ENCODE assay signal across 10 cellular contexts in genomic region chr9:70256123-70256551, GRCh38. TPM values are rescaled to one million over a fixed set of nuclear protein-coding genes. Genes with fewer than 3 reads are reported as not detected.
DNase-seq lines count a peak whose midpoint lies in the region; ATAC-seq and TF ChIP-seq lines count a peak whose summit lies in the region.
"Had no signal": no experiment of that assay in that cellular context is flagged by ENCODE, and none has a peak within 500 bp of the region (broad histone marks: within the 10 kb centered on the region; RNA-seq: fewer than 3 reads in every experiment).

No MANE protein-coding gene starts in this region.

- peaks cover 53% of the 10 kb centered on the region for H3K4me1 Mint-ChIP-seq in activated naive CD4-positive, alpha-beta T cell treated with anti-CD3 and anti-CD28 coated beads, Interleukin-2, amount 50 U/mL, for 24 hours
- peaks cover 72% of the 10 kb centered on the region for H3K4me1 Mint-ChIP-seq in mesothelial cell of epicardium
- peaks cover 23 to 31% of the 10 kb centered on the region in 2 donors for H3K4me1 Mint-ChIP-seq in effector memory CD8-positive, alpha-beta T cell (ENCODE audit: low read depth in 2 of 2)

- DNase-seq in activated naive CD4-positive, alpha-beta T cell treated with Interleukin-2 at 50 U/mL for 16 hours, result no peak
- DNase-seq in cerebellar cortex (ENCODE audit: low spot score) (peak; percentile 29), mesothelial cell of epicardium (ENCODE audit: low spot score in 2 of 2, unreplicated experiment in 2 of 2) (no peak), upper lobe of left lung (no peak), Karpas-422 (no peak)
- no peak for DNase-seq in stimulated activated CD4-positive, alpha-beta T cell treated with anti-CD3 and anti-CD28 coated beads, Interleukin-1b, Interleukin-23, amount 100 ng/mL, for 48 hours
- DNase-seq in effector memory CD8-positive, alpha-beta T cell, result no peak
- DNase-seq: NCI-H2081 treated with DMSO at 0.1 percent for 48 hours had no signal

- no peaks in the 10 kb centered on the region for H3K27me3 Mint-ChIP-seq in activated naive CD4-positive, alpha-beta T cell treated with anti-CD3 and anti-CD28 coated beads, Interleukin-2, amount 50 U/mL, for 24 hours
- no peaks in the 10 kb centered on the region for H3K27me3 Mint-ChIP-seq in mesothelial cell of epicardium (ENCODE audit: low read depth)
- no peaks in the 10 kb centered on the region for H3K27me3 Mint-ChIP-seq in effector memory CD8-positive, alpha-beta T cell

- peaks cover 6% of the 10 kb centered on the region for H3K36me3 Mint-ChIP-seq in activated naive CD4-positive, alpha-beta T cell treated with anti-CD3 and anti-CD28 coated beads, Interleukin-2, amount 50 U/mL, for 24 hours
- no peaks in the 10 kb centered on the region for H3K36me3 Mint-ChIP-seq in mesothelial cell of epicardium
- peaks cover 8% of the 10 kb centered on the region for H3K36me3 Mint-ChIP-seq in effector memory CD8-positive, alpha-beta T cell (ENCODE audit: insufficient read depth)

- H3K9me2 ChIP-seq in Karpas-422 (replicated peaks; ENCODE audit: insufficient read depth, low read length), result no peaks in the 10 kb centered on the region

- H3K27ac Mint-ChIP-seq in activated naive CD4-positive, alpha-beta T cell treated with anti-CD3 and anti-CD28 coated beads, Interleukin-2, amount 50 U/mL, for 24 hours, result peak overlapping the region; percentile 74
- peak overlapping the region; percentile 98 for H3K27ac Mint-ChIP-seq in mesothelial cell of epicardium
- no peak overlapping the region for H3K27ac Mint-ChIP-seq in effector memory CD8-positive, alpha-beta T cell

- H3K9me3 Mint-ChIP-seq in activated naive CD4-positive, alpha-beta T cell treated with anti-CD3 and anti-CD28 coated beads, Interleukin-2, amount 50 U/mL, for 24 hours, result no peaks in the 10 kb centered on the region
- no peaks in the 10 kb centered on the region for H3K9me3 Mint-ChIP-seq in mesothelial cell of epicardium
- H3K9me3 Mint-ChIP-seq in effector memory CD8-positive, alpha-beta T cell, result no peaks in the 10 kb centered on the region

- H3K9me3 ChIP-seq in upper lobe of left lung, result no peaks in the 10 kb centered on the region
- H3K9me3 ChIP-seq in Karpas-422 (ENCODE audit: low read length), result no peaks in the 10 kb centered on the region

- no peak overlapping the region for H3K4me2 ChIP-seq in Karpas-422 (ENCODE audit: low read depth, low read length, poor library complexity, severe bottlenecking)

- H3K79me2 ChIP-seq in Karpas-422 (ENCODE audit: low read length), result peaks cover 23% of the 10 kb centered on the region

- peaks cover 8 to 30% (median 23%) of the 10 kb centered on the region in 4 donors for H3K4me1 ChIP-seq in upper lobe of left lung
- H3K4me1 ChIP-seq in Karpas-422 (ENCODE audit: low read length), result peaks cover 31% of the 10 kb centered on the region

- H3K27ac ChIP-seq in upper lobe of left lung (peak overlapping the region; percentile 23 to 94 (median 90)), Karpas-422 (ENCODE audit: low read length) (no peak overlapping the region)

- TF ChIP-seq CTCF in mesothelial cell of epicardium (IDR thresholded peaks at IDR 0.05; ENCODE audit: unreplicated experiment) (no peak), upper lobe of left lung (IDR thresholded peaks at IDR 0.05) (no peak)

- no peak overlapping the region for H2AFZ ChIP-seq in Karpas-422 (ENCODE audit: low read length)

- H4K20me1 ChIP-seq in Karpas-422 (ENCODE audit: insufficient read depth, low read depth, low read length), result peaks cover 19% of the 10 kb centered on the region

- no peak overlapping the region for H3K4me3 Mint-ChIP-seq in activated naive CD4-positive, alpha-beta T cell treated with anti-CD3 and anti-CD28 coated beads, Interleukin-2, amount 50 U/mL, for 24 hours
- peak overlapping the region; percentile 67 for H3K4me3 Mint-ChIP-seq in mesothelial cell of epicardium
- H3K4me3 Mint-ChIP-seq in effector memory CD8-positive, alpha-beta T cell, result no peak overlapping the region

- TF ChIP-seq EP300 in upper lobe of left lung (IDR thresholded peaks at IDR 0.05), result no peak

- ATAC-seq in upper lobe of left lung (ENCODE audit: low FRiP score in 2 of 2), result no peak
- ATAC-seq in effector memory CD8-positive, alpha-beta T cell (replicated peaks), result no peak

- H3K36me3 ChIP-seq in upper lobe of left lung (no peaks in the 10 kb centered on the region), Karpas-422 (ENCODE audit: insufficient read depth, low read length) (peaks cover 8% of the 10 kb centered on the region; the same call in 1 of the 2 replicates)

- 61 to 64% methylated on average over 7 of the region's 7 CpGs for WGBS in upper lobe of left lung, 2 donors

- H3K9ac ChIP-seq in Karpas-422 (ENCODE audit: low read length), result no peak overlapping the region

- H3K27me3 ChIP-seq in upper lobe of left lung (no peaks in the 10 kb centered on the region), Karpas-422 (ENCODE audit: low read length) (no peaks in the 10 kb centered on the region)

- TF ChIP-seq POLR2A in upper lobe of left lung (IDR thresholded peaks at IDR 0.05), result peak in 2 of 4 donors; percentile 20 to 27

- H3K4me3 ChIP-seq in upper lobe of left lung (peak overlapping the region in 3 of 4 donors; percentile 11 to 84 (median 72)), Karpas-422 (ENCODE audit: low read length) (no peak overlapping the region)
- H3K4me3 ChIP-seq: skin epidermis had no signal

RNA-seq across cellular contexts. Expression of gene SMC5, which starts 2.6 kb away (rescaled TPM):
- total RNA-seq in mesothelial cell of epicardium, result 48.9 to 56.2 TPM (median 49.3 TPM) in 3 replicates
- total RNA-seq in upper lobe of left lung, result 10 to 100 TPM; 18.8 to 60.7 (median 28.2) TPM
- 18.8 and 42.8 TPM in 2 replicates for total RNA-seq in Karpas-422 (2014; rRNA removed; shearing (Covaris generic); ENCODE audit: low replicate concordance)

Comparison
In these comparisons a context has a peak if more than half of its experiments do, and no peak if none do; other contexts are left out.
1. H3K27ac Mint-ChIP-seq: peak in activated naive CD4-positive, alpha-beta T cell treated with anti-CD3 and anti-CD28 coated beads, Interleukin-2, amount 50 U/mL, for 24 hours (single experiment) and mesothelial cell of epicardium (single experiment); none in effector memory CD8-positive, alpha-beta T cell (0 of 2).